In genomic region chr5:122105909-122106308, GRCh38 we compare ENCODE assay signal across 9 cellular contexts. TPM values are rescaled to one million over a fixed set of nuclear protein-coding genes. Genes with fewer than 3 reads are reported as not detected.
"Had no signal": no experiment of that assay in that cellular context is flagged by ENCODE, and none has a peak within 500 bp of the region (broad histone marks: within the 10 kb centered on the region; RNA-seq: fewer than 3 reads in every experiment).

No MANE protein-coding gene starts in this region.

- H3K4me3 Mint-ChIP-seq: IgD-negative memory B cell had no signal

- H3K27ac ChIP-seq: HL-60, KMS-11 had no signal

- ATAC-seq: HepG2 had no signal

- H3K9ac ChIP-seq: KMS-11 had no signal

- FAIRE-seq: HepG2, HTR-8/SVneo had no signal

- H3K4me1 Mint-ChIP-seq: IgD-negative memory B cell had no signal

- H3K27ac Mint-ChIP-seq: IgD-negative memory B cell had no signal

- H3K9me3 Mint-ChIP-seq: IgD-negative memory B cell had no signal

- DNase-seq: IMR-90, KBM-7, KG1 had no signal

- H3K4me2 ChIP-seq: KMS-11 had no signal

RNA-seq across cellular contexts. Expression of gene ZNF474, which starts 23.4 kb away (rescaled TPM):
- polyA plus RNA-seq: HepG2 had no signal

RNA-seq across cellular contexts. Expression of gene LOX, which starts 27.9 kb away (rescaled TPM):
- total RNA-seq: HT-29 had no signal
- polyA plus RNA-seq: IgD-negative memory B cell had no signal
